In genomic region chr2:216188268-216188850, GRCh38 we compare ENCODE assay signal across 1 cellular context.
TF ChIP-seq lines count a peak whose summit lies in the region.

No MANE protein-coding gene starts in this region.

TF ChIP-seq in K562, 482 proteins besides CTCF, POLR2A, EP300 and RAD21 (continued from another document and continues in another):
- TF ChIP-seq ZBTB11 (CRISPR knock-in tag; IDR thresholded peaks at IDR 0.05) (0 out of 6 replicates have a peak, but pooled peaks of 1 of the 3 experiments have one; percentile 21), TBL1XR1 (IDR thresholded peaks at IDR 0.05; ENCODE audit: low read length in 2 of 2) (peak in 1 of 2 experiments; percentile 87; a peak in 2 of 4 replicates), ARNT (IDR thresholded peaks at IDR 0.05) (peak in 1 of 2 experiments; percentile 53; a peak in 1 of 4 replicates), NFIC (IDR thresholded peaks at IDR 0.05) (peak; percentile 45; the same call in 1 of the 2 replicates), MTA2 (IDR thresholded peaks at IDR 0.05; ENCODE audit: low read depth) (peak; percentile 87), GATA2 (CRISPR knock-in tag; IDR thresholded peaks at IDR 0.05) (peak; percentile 32; the same call in 1 of the 2 replicates), DPF2 (IDR thresholded peaks at IDR 0.05) (peak; percentile 94), ZNF174 (CRISPR knock-in tag; IDR thresholded peaks at IDR 0.05) (no peak), CBFA2T2 (conservative IDR thresholded peaks at IDR 0.05) (peak; percentile 81), SMARCA4 (IDR thresholded peaks at IDR 0.05) (peak; percentile 93), PYGO2 (tag; IDR thresholded peaks at IDR 0.05) (peak; percentile 55; the same call in 1 of the 2 replicates), ZNF384 (IDR thresholded peaks at IDR 0.05; ENCODE audit: low read depth, low read length) (no peak), ZBTB17 (CRISPR knock-in tag; IDR thresholded peaks at IDR 0.05) (no peak), MTA1 (IDR thresholded peaks at IDR 0.05; ENCODE audit: borderline replicate concordance) (peak; percentile 43; the same call in 1 of the 2 replicates), NFIX (CRISPR knock-in tag; IDR thresholded peaks at IDR 0.05; ENCODE audit: low read depth) (no peak), TCF3 (CRISPR knock-in tag; IDR thresholded peaks at IDR 0.05) (peak; percentile 83), IFI16 (CRISPR knock-in tag; IDR thresholded peaks at IDR 0.05) (no peak), MGA (IDR thresholded peaks at IDR 0.05) (no peak), PML (IDR thresholded peaks at IDR 0.05; ENCODE audit: low read length) (peak; percentile 85), CREM (IDR thresholded peaks at IDR 0.05; ENCODE audit: low read depth) (peak; percentile 39; the same call in 1 of the 2 replicates), LEF1 (IDR thresholded peaks at IDR 0.05) (peak; percentile 91), JUNB (CRISPR knock-in tag; conservative IDR thresholded peaks at IDR 0.05) (no peak), SMARCC2 (IDR thresholded peaks at IDR 0.05; ENCODE audit: low read depth) (peak; percentile 85), KDM1A (IDR thresholded peaks at IDR 0.05) (peak; percentile 93 to 94), ESRRA (IDR thresholded peaks at IDR 0.05; ENCODE audit: borderline replicate concordance, low read depth) (peak; percentile 33; the same call in 1 of the 2 replicates), ZMIZ1 (IDR thresholded peaks at IDR 0.05; ENCODE audit: low read depth in 2 of 2, low read length in 2 of 2) (peak in 1 of 2 experiments; percentile 62; a peak in 1 of 4 replicates), JUN (IDR thresholded peaks at IDR 0.05; ENCODE audit: borderline replicate concordance, low read depth, low read length) (no peak), JUN (CRISPR knock-in tag; IDR thresholded peaks at IDR 0.05; ENCODE audit: borderline replicate concordance) (no peak), ZNF592 (IDR thresholded peaks at IDR 0.05) (0 out of 2 replicates have a peak, but pooled peaks have one; percentile 32), PCBP2 (IDR thresholded peaks at IDR 0.05; ENCODE audit: low read depth, low read length, poor library complexity, severe bottlenecking) (no peak), TEAD4 (IDR thresholded peaks at IDR 0.05; ENCODE audit: low read length) (peak; percentile 93), TEAD4 (CRISPR knock-in tag; IDR thresholded peaks at IDR 0.05; ENCODE audit: borderline replicate concordance) (no peak), EHMT2 (IDR thresholded peaks at IDR 0.05) (no peak), SOX6 (IDR thresholded peaks at IDR 0.05) (peak; percentile 87), ZNF274 (IDR thresholded peaks at IDR 0.05; ENCODE audit: borderline replicate concordance, low read depth, low read length) (no peak), CEBPG (CRISPR knock-in tag; IDR thresholded peaks at IDR 0.05) (no peak), CEBPG (tag; conservative IDR thresholded peaks at IDR 0.05 in 1 of 2, IDR thresholded peaks at IDR 0.05 in 1 of 2) (peak; percentile 51 to 74; a peak in 3 of 4 replicates), KLF16 (IDR thresholded peaks at IDR 0.05) (0 out of 2 replicates have a peak, but pooled peaks have one; percentile 47), PURB (CRISPR knock-in tag; IDR thresholded peaks at IDR 0.05; ENCODE audit: low read depth) (no peak), NCOA1 (IDR thresholded peaks at IDR 0.05; ENCODE audit: low read depth) (peak; percentile 81; the same call in 1 of the 2 replicates)
